2 cellular contexts compared by ENCODE assay signal in genomic region chr12:96486751-96487150, GRCh38.
A peak's percentile ranks its signal among the peaks of the same experiment; 100 is the strongest.
TF ChIP-seq lines count a peak whose summit lies in the region.

No MANE protein-coding gene starts in this region.

TF ChIP-seq in HEK293, 187 proteins besides CTCF, POLR2A, EP300 and RAD21 (continued from another document and continues in another):
- TF ChIP-seq ZNF518A (tag by site-specific recombination; conservative IDR thresholded peaks at IDR 0.05; ENCODE audit: low read depth) (peak; percentile 77), ZNF335 (tag by site-specific recombination; conservative IDR thresholded peaks at IDR 0.05) (no peak), AEBP2 (tag by site-specific recombination; IDR thresholded peaks at IDR 0.05; ENCODE audit: borderline replicate concordance) (no peak), ZNF623 (tag by site-specific recombination; IDR thresholded peaks at IDR 0.05) (peak; percentile 60), ZNF768 (tag by site-specific recombination; IDR thresholded peaks at IDR 0.05) (no peak), ZNF138 (tag by site-specific recombination; IDR thresholded peaks at IDR 0.05; ENCODE audit: borderline replicate concordance) (no peak), ZNF555 (tag by site-specific recombination; conservative IDR thresholded peaks at IDR 0.05) (peak; percentile 56), HOXC10 (CRISPR knock-in tag; IDR thresholded peaks at IDR 0.05) (no peak), ZNF140 (tag by site-specific recombination; IDR thresholded peaks at IDR 0.05) (peak; percentile 50; the same call in 1 of the 2 replicates), ZNF558 (tag by site-specific recombination; IDR thresholded peaks at IDR 0.05) (0 out of 2 replicates have a peak, but pooled peaks have one; percentile 36), ZNF350 (tag by site-specific recombination; IDR thresholded peaks at IDR 0.05) (no peak), ZNF664 (tag by site-specific recombination; IDR thresholded peaks at IDR 0.05) (peak; percentile 24; the same call in 1 of the 2 replicates), ZBTB11 (tag by site-specific recombination; conservative IDR thresholded peaks at IDR 0.05; ENCODE audit: low read depth) (peak; percentile 68), ZNF654 (tag by site-specific recombination; IDR thresholded peaks at IDR 0.05; ENCODE audit: low read depth) (no peak), KLF10 (tag by site-specific recombination; IDR thresholded peaks at IDR 0.05) (no peak), ZNF184 (tag by site-specific recombination; IDR thresholded peaks at IDR 0.05) (no peak), ZNF114 (tag by site-specific recombination; IDR thresholded peaks at IDR 0.05) (no peak), ZNF426 (tag by site-specific recombination; IDR thresholded peaks at IDR 0.05) (peak; percentile 73), SP2 (tag by site-specific recombination; IDR thresholded peaks at IDR 0.05) (no peak), ZBTB8A (tag by site-specific recombination; IDR thresholded peaks at IDR 0.05) (peak; percentile 57), ZSCAN30 (tag by site-specific recombination; IDR thresholded peaks at IDR 0.05) (no peak), ZNF510 (tag by site-specific recombination; IDR thresholded peaks at IDR 0.05; ENCODE audit: insufficient replicate concordance) (peak; percentile 40), KLF7 (tag by site-specific recombination; IDR thresholded peaks at IDR 0.05; ENCODE audit: borderline replicate concordance) (no peak)

TF ChIP-seq in endothelial cell of umbilical vein, 7 proteins besides CTCF, POLR2A, EP300 and RAD21 (continued from another document):
- TF ChIP-seq MAX (IDR thresholded peaks at IDR 0.05; ENCODE audit: insufficient read depth, insufficient read length) (no peak), POLR2AphosphoS5 (IDR thresholded peaks at IDR 0.05; ENCODE audit: insufficient read depth, low read depth, low read length) (no peak), EZH2 (IDR thresholded peaks at IDR 0.05; ENCODE audit: borderline replicate concordance, low read depth, low read length, severe bottlenecking) (no peak), JUN (IDR thresholded peaks at IDR 0.05; ENCODE audit: borderline replicate concordance, insufficient read depth, insufficient read length, low read depth) (no peak), GATA2 (IDR thresholded peaks at IDR 0.05; ENCODE audit: insufficient read depth, insufficient read length, low read depth, low read length) (no peak), FOS (IDR thresholded peaks at IDR 0.05; ENCODE audit: borderline replicate concordance, insufficient read depth, low read length) (no peak)
